35 cellular contexts compared by ENCODE assay signal in genomic region chr5:105696440-105696839, GRCh38.
"Had no signal": no experiment of that assay in that cellular context is flagged by ENCODE, and none has a peak within 500 bp of the region (broad histone marks: within the 10 kb centered on the region; RNA-seq: fewer than 3 reads in every experiment).

No MANE protein-coding gene starts in this region.

- H3K27me3 Mint-ChIP-seq: activated B cell treated with CpG ODN at 0.5 μM for 24 hours; activated CD4-positive, alpha-beta memory T cell treated with anti-CD3 and anti-CD28 coated beads for 36 hours; activated CD4-positive, alpha-beta T cell treated with anti-CD3 and anti-CD28 coated beads, Interleukin-2, amount 10 ng/mL, durations not matched to agents 24 days and 14 days; activated CD8-positive, alpha-beta T cell treated with anti-CD3 and anti-CD28 coated beads for 36 hours; activated naive CD4-positive, alpha-beta T cell treated with anti-CD3 and anti-CD28 coated beads, Interleukin-2, amount 50 U/mL, for 24 hours; activated naive CD8-positive, alpha-beta T cell; activated naive CD8-positive, alpha-beta T cell treated with anti-CD3 and anti-CD28 coated beads, Interleukin-2, amount 10 ng/mL, durations not matched to agents 7 days and 5 days; activated naive CD8-positive, alpha-beta T cell treated with anti-CD3 and anti-CD28 coated beads, Interleukin-2, amount 50 U/mL, for 24 hours; activated T-helper 17 cell treated with anti-CD3 and anti-CD28 coated beads, Interleukin-2, amount 50 U/mL, for 72 hours had no signal

- H3K4me3 Mint-ChIP-seq: activated B cell treated with CpG ODN at 0.5 μM for 24 hours; activated CD4-positive, alpha-beta memory T cell treated with anti-CD3 and anti-CD28 coated beads for 36 hours; activated CD4-positive, alpha-beta T cell treated with anti-CD3 and anti-CD28 coated beads, Interleukin-2, amount 10 ng/mL, durations not matched to agents 24 days and 14 days; activated CD8-positive, alpha-beta T cell treated with anti-CD3 and anti-CD28 coated beads for 36 hours; activated naive CD4-positive, alpha-beta T cell treated with anti-CD3 and anti-CD28 coated beads for 36 hours; activated naive CD4-positive, alpha-beta T cell treated with anti-CD3 and anti-CD28 coated beads, Interleukin-2, amount 50 U/mL, for 24 hours; activated naive CD8-positive, alpha-beta T cell; activated naive CD8-positive, alpha-beta T cell treated with anti-CD3 and anti-CD28 coated beads, Interleukin-2, amount 10 ng/mL, durations not matched to agents 7 days and 5 days; activated naive CD8-positive, alpha-beta T cell treated with anti-CD3 and anti-CD28 coated beads, Interleukin-2, amount 50 U/mL, for 24 hours; activated T-cell treated with anti-CD3 and anti-CD28 coated beads, Interleukin-2, amount 50 U/mL, for 4 hours; activated T-cell treated with anti-CD3 and anti-CD28 coated beads, Interleukin-2, amount 50 U/mL, for 72 hours; activated T-helper 1 cell treated with anti-CD3 and anti-CD28 coated beads, Interleukin-12 subunit alpha, Interleukin-12 subunit beta, Interleukin-2, Interleukin-4 antibody, amounts not matched to agents 30 ng/mL and 10 ng/mL and 1 ng/mL, durations not matched to agents 14 hours and 24 hours and 36 hours; activated T-helper 17 cell treated with anti-CD3 and anti-CD28 coated beads, Interleukin-2, amount 50 U/mL, for 72 hours; T-helper 1 cell treated with Interleukin-12 subunit alpha and Interleukin-12 subunit beta and Interleukin-4 antibody, amounts not matched to agents 30 μg/mL and 1 μg/mL, for 36 hours; T-helper 2 cell treated with Interferon-gamma antibody and Interleukin-4, amounts not matched to agents 5 μg/mL and 100 μg/mL, for 36 hours had no signal

- ATAC-seq: activated CD8-positive, alpha-beta T cell treated with anti-CD3 and anti-CD28 coated beads for 36 hours; activated naive CD8-positive, alpha-beta T cell treated with anti-CD3 and anti-CD28 coated beads, Interleukin-2, amount 50 U/mL, for 24 hours; activated T-cell treated with anti-CD3 and anti-CD28 coated beads, Interleukin-2, amount 50 U/mL, for 4 hours; activated T-cell treated with anti-CD3 and anti-CD28 coated beads, Interleukin-2, amount 50 U/mL, for 72 hours; activated T-helper 17 cell treated with anti-CD3 and anti-CD28 coated beads, Interleukin-2, amount 50 U/mL, for 72 hours; body of pancreas had no signal

- H3K27ac Mint-ChIP-seq: activated B cell treated with CpG ODN at 0.5 μM for 24 hours; activated CD4-positive, alpha-beta memory T cell treated with anti-CD3 and anti-CD28 coated beads for 36 hours; activated CD4-positive, alpha-beta T cell treated with anti-CD3 and anti-CD28 coated beads, Interleukin-2, amount 10 ng/mL, durations not matched to agents 24 days and 14 days; activated CD8-positive, alpha-beta T cell treated with anti-CD3 and anti-CD28 coated beads for 36 hours; activated naive CD4-positive, alpha-beta T cell treated with anti-CD3 and anti-CD28 coated beads for 36 hours; activated naive CD4-positive, alpha-beta T cell treated with anti-CD3 and anti-CD28 coated beads, Interleukin-2, amount 50 U/mL, for 24 hours; activated naive CD8-positive, alpha-beta T cell; activated naive CD8-positive, alpha-beta T cell treated with anti-CD3 and anti-CD28 coated beads, Interleukin-2, amount 10 ng/mL, durations not matched to agents 7 days and 5 days; activated naive CD8-positive, alpha-beta T cell treated with anti-CD3 and anti-CD28 coated beads, Interleukin-2, amount 50 U/mL, for 24 hours; activated T-cell treated with anti-CD3 and anti-CD28 coated beads, Interleukin-2, amount 50 U/mL, for 72 hours; activated T-helper 1 cell treated with anti-CD3 and anti-CD28 coated beads, Interleukin-12 subunit alpha, Interleukin-12 subunit beta, Interleukin-2, Interleukin-4 antibody, amounts not matched to agents 30 ng/mL and 10 ng/mL and 1 ng/mL, durations not matched to agents 14 hours and 24 hours and 36 hours; activated T-helper 17 cell treated with anti-CD3 and anti-CD28 coated beads, Interleukin-2, amount 50 U/mL, for 72 hours; T-helper 1 cell treated with Interleukin-12 subunit alpha and Interleukin-12 subunit beta and Interleukin-4 antibody, amounts not matched to agents 30 μg/mL and 1 μg/mL, for 36 hours; T-helper 2 cell treated with Interferon-gamma antibody and Interleukin-4, amounts not matched to agents 5 μg/mL and 100 μg/mL, for 36 hours had no signal

- H3K27me3 ChIP-seq: body of pancreas, brain microvascular endothelial cell, breast epithelium had no signal

- H3K27ac ChIP-seq: body of pancreas, brain microvascular endothelial cell, breast epithelium, VCaP had no signal

- H3K4me1 ChIP-seq: body of pancreas, breast epithelium had no signal

- H3K9me3 ChIP-seq: body of pancreas had no signal

- DNase-seq: activated B cell treated with CpG ODN at 0.5 μM for 24 hours; activated CD4-positive, alpha-beta memory T cell treated with anti-CD3 and anti-CD28 coated beads for 36 hours; activated CD4-positive, alpha-beta T cell treated with anti-CD3 and anti-CD28 coated beads for 4 hours; activated CD4-positive, alpha-beta T cell treated with anti-CD3 and anti-CD28 coated beads, Interleukin-2, amount 10 ng/mL, durations not matched to agents 24 days and 14 days; activated CD4-positive, alpha-beta T cell treated with anti-CD3 and anti-CD28 coated beads, Interleukin-2, amount 50 U/mL, for 1 hour; activated CD4-positive, alpha-beta T cell treated with anti-CD3 and anti-CD28 coated beads, Interleukin-2, amount 50 U/mL, for 4 hours; activated CD4-positive, CD25-positive, alpha-beta regulatory T cell treated with anti-CD3 and anti-CD28 coated beads, Interleukin-2, amount 50 U/mL, for 72 hours; activated CD8-positive, alpha-beta memory T cell treated with anti-CD3 and anti-CD28 coated beads, Interleukin-2, amount 50 U/mL, for 4 hours; activated CD8-positive, alpha-beta T cell treated with anti-CD3 and anti-CD28 coated beads for 36 hours; activated effector memory CD4-positive, alpha-beta T cell treated with anti-CD3 and anti-CD28 coated beads, Interleukin-2, amount 50 U/mL, for 16 hours; activated gamma-delta T cell treated with Interleukin-2 at 50 U/mL for 16 hours; activated naive CD4-positive, alpha-beta T cell; activated naive CD4-positive, alpha-beta T cell treated with anti-CD3 and anti-CD28 coated beads for 36 hours; activated naive CD8-positive, alpha-beta T cell treated with anti-CD3 and anti-CD28 coated beads, Interleukin-2, amount 10 ng/mL, durations not matched to agents 7 days and 5 days; activated naive CD8-positive, alpha-beta T cell treated with anti-CD3 and anti-CD28 coated beads, Interleukin-2, amount 50 U/mL, for 24 hours; activated T-cell treated with anti-CD3 and anti-CD28 coated beads for 4 hours; activated T-cell treated with anti-CD3 and anti-CD28 coated beads, Interleukin-2, amount 50 U/mL, for 1 hour; activated T-cell treated with anti-CD3 and anti-CD28 coated beads, Interleukin-2, amount 50 U/mL, for 4 hours; activated T-cell treated with anti-CD3 and anti-CD28 coated beads, Interleukin-2, amount 50 U/mL, for 72 hours; amniotic stem cell; aorta; body of pancreas; brain microvascular endothelial cell; central memory CD4-positive, alpha-beta T cell; T-helper 1 cell; T-helper 2 cell; T-helper 9 cell had no signal

- H3K36me3 Mint-ChIP-seq: activated CD4-positive, alpha-beta memory T cell treated with anti-CD3 and anti-CD28 coated beads for 36 hours; activated naive CD4-positive, alpha-beta T cell treated with anti-CD3 and anti-CD28 coated beads, Interleukin-2, amount 50 U/mL, for 24 hours; activated naive CD8-positive, alpha-beta T cell; activated naive CD8-positive, alpha-beta T cell treated with anti-CD3 and anti-CD28 coated beads, Interleukin-2, amount 10 ng/mL, durations not matched to agents 7 days and 5 days had no signal

- H3K4me1 Mint-ChIP-seq: activated B cell treated with CpG ODN at 0.5 μM for 24 hours; activated CD4-positive, alpha-beta T cell treated with anti-CD3 and anti-CD28 coated beads, Interleukin-2, amount 10 ng/mL, durations not matched to agents 24 days and 14 days; activated naive CD4-positive, alpha-beta T cell treated with anti-CD3 and anti-CD28 coated beads, Interleukin-2, amount 50 U/mL, for 24 hours; activated naive CD8-positive, alpha-beta T cell treated with anti-CD3 and anti-CD28 coated beads, Interleukin-2, amount 10 ng/mL, durations not matched to agents 7 days and 5 days; activated naive CD8-positive, alpha-beta T cell treated with anti-CD3 and anti-CD28 coated beads, Interleukin-2, amount 50 U/mL, for 24 hours; activated T-helper 17 cell treated with anti-CD3 and anti-CD28 coated beads, Interleukin-2, amount 50 U/mL, for 72 hours had no signal

- H3K4me3 ChIP-seq: body of pancreas, breast epithelium had no signal

- H3K36me3 ChIP-seq: brain microvascular endothelial cell, breast epithelium had no signal
